8 cellular contexts compared by ENCODE assay signal in genomic region chr10:38403347-38404117, GRCh38.
DNase-seq lines count a peak whose midpoint lies in the region; TF ChIP-seq lines count a peak whose summit lies in the region.
"Not testable (repeated sequence)": the region's sequence is repeated elsewhere in the genome, so short reads cannot be mapped to it uniquely, and the experiment has no call there.

No MANE protein-coding gene starts in this region.

- not testable (repeated sequence) for H3K27me3 ChIP-seq in WERI-Rb-1 (ENCODE audit: insufficient read depth, low read depth, severe bottlenecking); esophagus (ENCODE audit: control insufficient read depth in 1 of 2, insufficient read depth in 2 of 2, low read length in 2 of 2); osteoblast (ENCODE audit: insufficient read depth, low read length); testis

- H3K36me3 ChIP-seq in WERI-Rb-1; esophagus (ENCODE audit: control insufficient read depth in 2 of 2, insufficient read depth in 2 of 2, low read length in 1 of 2); osteoblast (ENCODE audit: insufficient read depth, low read length); testis (ENCODE audit: low read depth, missing control alignments): not testable (repeated sequence)

- not testable (repeated sequence) for H3K9me3 Mint-ChIP-seq in IgD-negative memory B cell

- not testable (repeated sequence) for TF ChIP-seq CTCF in C4-2B (conservative IDR thresholded peaks at IDR 0.05); WERI-Rb-1 (IDR thresholded peaks at IDR 0.05; ENCODE audit: low read depth, low read length); osteoblast (IDR thresholded peaks at IDR 0.05; ENCODE audit: extremely low read depth, low read depth, low read length)
- peak in 1 of 3 experiments; percentile 16 for TF ChIP-seq CTCF in testis (IDR thresholded peaks at IDR 0.05)

- H3K4me3 ChIP-seq in WERI-Rb-1 (ENCODE audit: low read depth, low read length) = peak overlapping the region; percentile 51
- H3K4me3 ChIP-seq in esophagus (ENCODE audit: low read depth in 1 of 2, low read length in 2 of 2) = peak overlapping the region; percentile 47 to 57
- peak overlapping the region; percentile 71 for H3K4me3 ChIP-seq in osteoblast (ENCODE audit: insufficient read depth, low read length)
- H3K4me3 ChIP-seq in testis = peak overlapping the region; percentile 60 to 85

- not testable (repeated sequence) for DNase-seq in WERI-Rb-1; osteoblast (ENCODE audit: insufficient read length, low spot score, missing footprints)
- peak; percentile 26 for DNase-seq in astrocyte of the hippocampus (ENCODE audit: low read depth, low spot score)
- peak; percentile 3 for DNase-seq in kidney tubule cell (ENCODE audit: low spot score)
- DNase-seq in testis = peak; percentile 15

- H3K4me1 Mint-ChIP-seq in IgD-negative memory B cell = peaks cover 0 to 11% (median 3%) of the 10 kb centered on the region in 3 donors

- H2AFZ ChIP-seq in osteoblast (ENCODE audit: low read length) = peak overlapping the region; percentile 89

- TF ChIP-seq POLR2A in testis (IDR thresholded peaks at IDR 0.05) = not testable (repeated sequence)

- not testable (repeated sequence) for H4K20me1 ChIP-seq in osteoblast (ENCODE audit: insufficient read depth, low read length)

- H3K4me1 ChIP-seq in esophagus (ENCODE audit: control insufficient read depth in 2 of 2, insufficient read depth in 2 of 2, low read length in 1 of 2); osteoblast (ENCODE audit: insufficient read depth, low read length); testis: not testable (repeated sequence)

- H3K4me3 Mint-ChIP-seq in IgD-negative memory B cell = peak overlapping the region; percentile 88 to 99 (median 96)

- WGBS in esophagus, 2 donors = 67 to 71% methylated on average over 20 to 23 of the region's 23 CpGs
- 54 to 64% methylated on average over 20 to 23 of the region's 23 CpGs for WGBS in testis, 2 donors

- H3K79me2 ChIP-seq in osteoblast (ENCODE audit: insufficient read depth, low read length) = not testable (repeated sequence)

- H3K36me3 Mint-ChIP-seq in IgD-negative memory B cell = not testable (repeated sequence)

- peak overlapping the region; percentile 96 to 99 (median 98) for H3K27ac Mint-ChIP-seq in IgD-negative memory B cell

- H3K27me3 Mint-ChIP-seq in IgD-negative memory B cell = not testable (repeated sequence)

- not testable (repeated sequence) for H3K9me3 ChIP-seq in WERI-Rb-1 (ENCODE audit: severe bottlenecking); esophagus (ENCODE audit: control insufficient read depth in 2 of 2, insufficient read depth in 1 of 2, low read depth in 1 of 2, low read length in 1 of 2); osteoblast (ENCODE audit: low read depth, low read length); testis

- intact Hi-C loops in testis (cut with DNase I; ENCODE audit: low total_unique reads) = not testable (repeated sequence)

- H3K27ac ChIP-seq in C4-2B (peak overlapping the region; percentile 90), WERI-Rb-1 (peak overlapping the region; percentile 91), esophagus (ENCODE audit: low read depth in 2 of 2, low read length in 1 of 2) (peak overlapping the region; percentile 92 to 99), osteoblast (ENCODE audit: low read depth, low read length) (peak overlapping the region; percentile 82), testis (peak overlapping the region; percentile 92)

- peak overlapping the region; percentile 78 for H3K4me2 ChIP-seq in osteoblast (ENCODE audit: insufficient read depth, low read length)
